8 cellular contexts compared by ENCODE assay signal in genomic region chr2:160493227-160494028, GRCh38. TPM values are rescaled to one million over a fixed set of nuclear protein-coding genes. Genes with fewer than 3 reads are reported as not detected.
DNase-seq lines count a peak whose midpoint lies in the region; ATAC-seq, FAIRE-seq and TF ChIP-seq lines count a peak whose summit lies in the region.

A gene with protein sequence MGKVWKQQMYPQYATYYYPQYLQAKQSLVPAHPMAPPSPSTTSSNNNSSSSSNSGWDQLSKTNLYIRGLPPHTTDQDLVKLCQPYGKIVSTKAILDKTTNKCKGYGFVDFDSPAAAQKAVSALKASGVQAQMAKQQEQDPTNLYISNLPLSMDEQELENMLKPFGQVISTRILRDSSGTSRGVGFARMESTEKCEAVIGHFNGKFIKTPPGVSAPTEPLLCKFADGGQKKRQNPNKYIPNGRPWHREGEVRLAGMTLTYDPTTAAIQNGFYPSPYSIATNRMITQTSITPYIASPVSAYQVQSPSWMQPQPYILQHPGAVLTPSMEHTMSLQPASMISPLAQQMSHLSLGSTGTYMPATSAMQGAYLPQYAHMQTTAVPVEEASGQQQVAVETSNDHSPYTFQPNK (minus strand): TSS chr2:160493807. CDS start chr2:160493363, 444 bp downstream.

- no peak for TF ChIP-seq EP300 in K562 (IDR thresholded peaks at IDR 0.05; ENCODE audit: low read length)

- POLR2A ChIA-PET in GM10248 (lab: Yijun Ruan, JAX) (no interaction called here), K562 (lab: Yijun Ruan, JAX) (no interaction called here)

- H3K79me2 ChIP-seq in KMS-11 (ENCODE audit: insufficient read depth, low read depth) (peaks cover 9% of the 10 kb centered on the region; the same call in 1 of the 2 replicates), K562 (ENCODE audit: control insufficient read depth, insufficient read depth, low read length) (no peaks in the 10 kb centered on the region), Karpas-422 (ENCODE audit: low read length) (no peaks in the 10 kb centered on the region)

- H2AFZ ChIP-seq in KMS-11 (ENCODE audit: low read depth) (peak within 1 kb of the TSS; percentile 96), K562 (ENCODE audit: low read depth, low read length) (no peak within 1 kb of the TSS), Karpas-422 (ENCODE audit: low read length) (no peak within 1 kb of the TSS)

- peaks cover 33% of the 10 kb centered on the region for H3K4me1 Mint-ChIP-seq in T-helper 2 cell treated with Interferon-gamma antibody and Interleukin-4, amounts not matched to agents 5 μg/mL and 100 μg/mL, for 36 hours (ENCODE audit: low read depth)

- H3K4me3 ChIP-seq in KMS-11 (IDR thresholded peaks at IDR 0.05; ENCODE audit: insufficient read depth, low read depth, low read length), result peak within 1 kb of the TSS; percentile 6
- H3K4me3 ChIP-seq in K562, result no peak within 1 kb of the TSS
- H3K4me3 ChIP-seq in iPS DF 6.9 (ENCODE audit: low read length), result peak within 1 kb of the TSS; percentile 77; the same call in 1 of the 2 replicates
- H3K4me3 ChIP-seq in skeletal muscle cell (ENCODE audit: low read depth, low read length), result peak within 1 kb of the TSS; percentile 87
- H3K4me3 ChIP-seq in Karpas-422 (ENCODE audit: low read length), result no peak within 1 kb of the TSS

- no peaks in the 10 kb centered on the region for H3K9me2 ChIP-seq in Karpas-422 (replicated peaks; ENCODE audit: insufficient read depth, low read length)

- DNase-seq in GM10248 (ENCODE audit: extremely low spot score) (peak; percentile 22), K562 (ENCODE audit: extremely low read depth in 1 of 4, low spot score in 3 of 4) (peak in 3 of 4 experiments; percentile 4 to 23 (median 18)), iPS DF 6.9 (ENCODE audit: low read depth, low spot score) (no peak), skeletal muscle cell (ENCODE audit: low read depth) (no peak), Karpas-422 (no peak)
- peak; percentile 44 for DNase-seq in T-helper 2 cell treated with Interferon-gamma antibody and Interleukin-4, amounts not matched to agents 5 μg/mL and 100 μg/mL, for 36 hours (ENCODE audit: low spot score)

- no peak for FAIRE-seq in K562 (lab: Jason Lieb, UNC)

- H3K27ac ChIP-seq in KMS-11, result peak within 1 kb of the TSS; percentile 74
- H3K27ac ChIP-seq in K562 (ENCODE audit: extremely low read depth, low read depth, low read length), result no peak within 1 kb of the TSS
- H3K27ac ChIP-seq in iPS DF 6.9 (ENCODE audit: low read length), result no peak within 1 kb of the TSS
- H3K27ac ChIP-seq in Karpas-422 (ENCODE audit: low read length), result no peak within 1 kb of the TSS

- H3K4me1 ChIP-seq in KMS-11 (ENCODE audit: low read depth, poor library complexity, severe bottlenecking), result peaks cover 27% of the 10 kb centered on the region
- H3K4me1 ChIP-seq in K562 (replicated peaks in 1 of 2; ENCODE audit: control insufficient read depth in 2 of 2, insufficient read depth in 2 of 2, low read length in 2 of 2), result peaks cover 0 to 13% of the 10 kb centered on the region in 2 experiments; a peak in 2 of 5 replicates
- H3K4me1 ChIP-seq in iPS DF 6.9 (ENCODE audit: control insufficient read depth, insufficient read depth, low read length), result no peaks in the 10 kb centered on the region
- no peaks in the 10 kb centered on the region for H3K4me1 ChIP-seq in Karpas-422 (ENCODE audit: low read length)

- H3K4me2 ChIP-seq in KMS-11, result peak within 1 kb of the TSS; percentile 78
- H3K4me2 ChIP-seq in K562 (ENCODE audit: insufficient read depth, low read length), result no peak within 1 kb of the TSS
- H3K4me2 ChIP-seq in Karpas-422 (ENCODE audit: low read depth, low read length, poor library complexity, severe bottlenecking), result no peak within 1 kb of the TSS

- 2% methylated on average over 14 of the region's 66 CpGs for WGBS in K562 (ENCODE audit: insufficient coverage, low coverage, missing lambda C conversion rate)
- WGBS in iPS DF 6.9 (ENCODE audit: insufficient coverage, insufficient read length), result no CpG with 5 or more reads among the region's 66 CpGs

- no peaks in the 10 kb centered on the region for H3K9me3 ChIP-seq in K562 (replicated peaks; ENCODE audit: control insufficient read depth, insufficient read depth, low read depth, low read length)
- H3K9me3 ChIP-seq in iPS DF 6.9 (ENCODE audit: control insufficient read depth, insufficient read depth, low read length), result no peaks in the 10 kb centered on the region
- H3K9me3 ChIP-seq in Karpas-422 (ENCODE audit: low read length), result no peaks in the 10 kb centered on the region

- H3K36me3 Mint-ChIP-seq in T-helper 2 cell treated with Interferon-gamma antibody and Interleukin-4, amounts not matched to agents 5 μg/mL and 100 μg/mL, for 36 hours (ENCODE audit: low read depth), result peaks cover 10% of the 10 kb centered on the region

- no peaks in the 10 kb centered on the region for H3K9me3 Mint-ChIP-seq in T-helper 2 cell treated with Interferon-gamma antibody and Interleukin-4, amounts not matched to agents 5 μg/mL and 100 μg/mL, for 36 hours

- no peaks in the 10 kb centered on the region for H4K20me1 ChIP-seq in KMS-11 (ENCODE audit: insufficient read depth)
- H4K20me1 ChIP-seq in K562 (replicated peaks; ENCODE audit: control insufficient read depth, insufficient read depth, low read length), result no peaks in the 10 kb centered on the region
- H4K20me1 ChIP-seq in Karpas-422 (ENCODE audit: insufficient read depth, low read depth, low read length), result no peaks in the 10 kb centered on the region

- ATAC-seq in K562, result peak; percentile 68
- ATAC-seq in GM21515 (IDR thresholded peaks at IDR 0.05; ENCODE audit: unreplicated experiment), result no peak

- no peak for TF ChIP-seq POLR2A in K562 (conservative IDR thresholded peaks at IDR 0.05)

- in situ Hi-C loops in K562 (cut with MboI), result no loop called here

- H3K36me3 ChIP-seq in KMS-11 (ENCODE audit: insufficient read depth) (no peaks in the 10 kb centered on the region), K562 (ENCODE audit: control insufficient read depth, insufficient read depth, low read length) (no peaks in the 10 kb centered on the region), iPS DF 6.9 (ENCODE audit: control insufficient read depth, insufficient read depth, low read length) (no peaks in the 10 kb centered on the region), Karpas-422 (ENCODE audit: insufficient read depth, low read length) (no peaks in the 10 kb centered on the region)

- no peak for TF ChIP-seq CTCF in GM10248 (IDR thresholded peaks at IDR 0.05; ENCODE audit: control extremely low read depth, extremely low read depth, low read depth, missing control alignments)
- TF ChIP-seq CTCF in KMS-11 (conservative IDR thresholded peaks at IDR 0.05; ENCODE audit: low read depth, low read length), result no peak
- no peak for TF ChIP-seq CTCF in K562 (IDR thresholded peaks at IDR 0.05 in 2 of 3, conservative IDR thresholded peaks at IDR 0.05 in 1 of 3; ENCODE audit: insufficient read depth in 2 of 3, low read depth in 1 of 3, low read length in 3 of 3)

- H3K27ac Mint-ChIP-seq in T-helper 2 cell treated with Interferon-gamma antibody and Interleukin-4, amounts not matched to agents 5 μg/mL and 100 μg/mL, for 36 hours, result peak within 1 kb of the TSS; percentile 94

- CTCF ChIA-PET in GM10248 (lab: Yijun Ruan, JAX) (no interaction called here), K562 (lab: Yijun Ruan, JAX; ENCODE audit: low intra/inter-chr PET ratio) (no interaction called here)

- intact Hi-C loops in K562 (cut with micrococcal nuclease), result no loop called here

- peaks cover 37% of the 10 kb centered on the region for H3K27me3 Mint-ChIP-seq in T-helper 2 cell treated with Interferon-gamma antibody and Interleukin-4, amounts not matched to agents 5 μg/mL and 100 μg/mL, for 36 hours (ENCODE audit: low read depth)

- no peak for TF ChIP-seq RAD21 in K562 (CRISPR knock-in tag; conservative IDR thresholded peaks at IDR 0.05 in 1 of 2, IDR thresholded peaks at IDR 0.05 in 1 of 2)

- H3K4me3 Mint-ChIP-seq in T-helper 2 cell treated with Interferon-gamma antibody and Interleukin-4, amounts not matched to agents 5 μg/mL and 100 μg/mL, for 36 hours, result peak within 1 kb of the TSS; percentile 98

- H3K9ac ChIP-seq in KMS-11, result peak within 1 kb of the TSS; percentile 75
- H3K9ac ChIP-seq in K562 (ENCODE audit: insufficient read depth in 1 of 2, low read depth in 2 of 2, low read length in 2 of 2), result no peak within 1 kb of the TSS
- H3K9ac ChIP-seq in Karpas-422 (ENCODE audit: low read length), result no peak within 1 kb of the TSS

- no peaks in the 10 kb centered on the region; the same call in 1 of the 2 replicates for H3K27me3 ChIP-seq in KMS-11 (ENCODE audit: insufficient read depth, low read depth)
- H3K27me3 ChIP-seq in K562 (ENCODE audit: control insufficient read depth in 2 of 2, insufficient read depth in 2 of 2, low read length in 2 of 2), result peaks cover 6 to 12% of the 10 kb centered on the region in 2 experiments; a peak in 3 of 5 replicates
- no peaks in the 10 kb centered on the region for H3K27me3 ChIP-seq in iPS DF 6.9 (ENCODE audit: control insufficient read depth, insufficient read depth, low read length)
- no peaks in the 10 kb centered on the region for H3K27me3 ChIP-seq in Karpas-422 (ENCODE audit: low read length)

- no TSS peak for BruUV-seq in K562 (replicated peaks; lab: Mats Ljungman, UMichigan)

- H3K9me1 ChIP-seq in K562 (ENCODE audit: control insufficient read depth, insufficient read depth, low read length), result no peaks in the 10 kb centered on the region

RNA-seq across cellular contexts. Expression of the gene that starts here (rescaled TPM):
- 0.69 TPM in 1 of 2 replicates, not detected in the other for total RNA-seq in K562 (2011; cell fraction: chromatin; rRNA removed; ENCODE audit: low replicate concordance)
- 0.50 TPM in 1 of 2 replicates, not detected in the other for total RNA-seq in K562 (2011; cell fraction: nucleolus; rRNA removed)
- total RNA-seq in K562 (2011; cell fraction: nucleoplasm; rRNA removed), result 0.22 and 0.38 TPM in 2 replicates
- not detected in 2 replicates for total RNA-seq in K562 (2014; rRNA removed)
- 0.04 TPM in 1 of 2 replicates, not detected in the other for total RNA-seq in K562 (2014; rRNA removed; fragmentation: Illumina TruSeq; extraction: Trizol)
- not detected in 2 replicates for total RNA-seq in K562 (2015; rRNA removed; fragmentation: Illumina TruSeq; extraction: Trizol)
- total RNA-seq in K562 (2021), result 0.09 and 0.38 TPM in 2 replicates
- polyA plus RNA-seq in K562 (2011; rRNA removed), result 0.11 and 0.31 TPM in 2 replicates
- 0.03 and 0.25 TPM in 2 replicates for polyA plus RNA-seq in K562 (2011; cell fraction: cytosol; rRNA removed)
- polyA plus RNA-seq in K562 (2011; cell fraction: nucleus; rRNA removed), result 0.15 and 0.17 TPM in 2 replicates
- polyA plus RNA-seq in K562 (2012), result 0.05 and 0.06 TPM in 2 replicates
- not detected in 2 replicates for polyA plus RNA-seq in K562 (2014; fragmentation: Illumina TruSeq; extraction: Trizol)
- not detected for polyA plus RNA-seq in K562 (2014; fragmentation: Nextera tagmentation; extraction: Ambion mirVana)
- polyA plus RNA-seq in K562 (2014; rRNA removed), result 0.07 TPM in 1 of 2 replicates, not detected in the other
- polyA minus RNA-seq in K562 (2011; rRNA and poly(A)+ RNA removed), result 0.06 and 0.70 TPM in 2 replicates
- not detected in 2 replicates for polyA minus RNA-seq in K562 (2011; cell fraction: cytosol; rRNA and poly(A)+ RNA removed)
- polyA minus RNA-seq in K562 (2011; cell fraction: nucleus; rRNA and poly(A)+ RNA removed), result 0.13 and 0.56 TPM in 2 replicates
- 0.72 TPM in 1 of 2 replicates, not detected in the other for total RNA-seq in Karpas-422 (2014; rRNA removed; shearing (Covaris generic); ENCODE audit: low replicate concordance)

Comparison
In these comparisons a context has a peak if more than half of its experiments do, and no peak if none do; other contexts are left out.
1. Peak in DNase-seq and ATAC-seq in K562; RNA of the gene not detected or under 1 TPM.
2. DNase-seq: peak in GM10248 (single experiment) and T-helper 2 cell treated with Interferon-gamma antibody and Interleukin-4, amounts not matched to agents 5 μg/mL and 100 μg/mL, for 36 hours (single experiment); none in iPS DF 6.9 (single experiment), skeletal muscle cell (single experiment) and Karpas-422 (single experiment).
3. H3K4me3 ChIP-seq: peak in KMS-11 (single experiment), iPS DF 6.9 (single experiment) and skeletal muscle cell (single experiment); none in K562 (single experiment) and Karpas-422 (single experiment).